Comparison of ENCODE assay signal across 19 cellular contexts in the genomic region with DNA sequence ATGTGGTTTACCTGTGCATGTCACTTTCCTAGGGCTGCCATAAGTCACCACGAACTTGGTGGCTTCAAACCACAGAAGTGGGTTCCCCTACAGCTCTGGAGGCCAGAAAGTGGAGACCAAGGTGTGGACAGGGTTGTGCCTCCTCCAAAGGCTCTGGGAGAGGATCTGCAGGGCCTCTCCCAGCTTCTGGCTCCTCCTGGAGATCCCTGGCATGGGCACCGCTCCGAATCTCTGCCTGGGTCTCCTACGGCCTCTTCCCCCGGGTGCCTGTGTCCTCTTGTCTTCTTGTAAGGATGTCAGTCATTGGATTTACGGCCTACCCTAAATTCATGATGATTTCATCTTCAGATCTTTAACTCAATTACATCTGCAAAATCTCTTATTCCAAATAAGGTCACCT. TPM values are rescaled to one million over a fixed set of nuclear protein-coding genes. Genes with fewer than 3 reads are reported as not detected.
DNase-seq lines count a peak whose midpoint lies in the region; ATAC-seq and TF ChIP-seq lines count a peak whose summit lies in the region.
"Had no signal": no experiment of that assay in that cellular context is flagged by ENCODE, and none has a peak within 500 bp of the region (broad histone marks: within the 10 kb centered on the region; RNA-seq: fewer than 3 reads in every experiment).

No MANE protein-coding gene starts in this region.

- TF ChIP-seq CTCF in activated B cell treated with CpG ODN at 0.5 μM for 24 hours (IDR thresholded peaks at IDR 0.05), result no peak
- TF ChIP-seq CTCF in mesothelial cell of epicardium (IDR thresholded peaks at IDR 0.05; ENCODE audit: unreplicated experiment), result no peak

- no peak overlapping the region for H3K4me3 Mint-ChIP-seq in activated naive CD8-positive, alpha-beta T cell
- H3K4me3 Mint-ChIP-seq in activated naive CD8-positive, alpha-beta T cell treated with anti-CD3 and anti-CD28 coated beads for 36 hours, result no peak overlapping the region
- H3K4me3 Mint-ChIP-seq in activated B cell treated with CpG ODN at 0.5 μM for 24 hours (no peak overlapping the region), mesothelial cell of epicardium (peak overlapping the region; percentile 80)
- H3K4me3 Mint-ChIP-seq in stimulated activated naive CD8-positive, alpha-beta T cell treated with anti-CD3 and anti-CD28 coated beads, Interleukin-15, amount 100 ng/mL, for 72 hours, result peak overlapping the region; percentile 62 to 80

- POLR2A ChIA-PET in activated B cell treated with CpG ODN at 0.5 μM for 24 hours (lab: Charles Lee), result no interaction called here

- H3K27ac Mint-ChIP-seq in activated naive CD8-positive, alpha-beta T cell, result peak overlapping the region; percentile 68
- no peak overlapping the region for H3K27ac Mint-ChIP-seq in activated naive CD8-positive, alpha-beta T cell treated with anti-CD3 and anti-CD28 coated beads for 36 hours
- H3K27ac Mint-ChIP-seq in activated B cell treated with CpG ODN at 0.5 μM for 24 hours (peak overlapping the region; percentile 63), mesothelial cell of epicardium (peak overlapping the region; percentile 100)
- peak overlapping the region in 1 of 2 donors; percentile 89 for H3K27ac Mint-ChIP-seq in stimulated activated naive CD8-positive, alpha-beta T cell treated with anti-CD3 and anti-CD28 coated beads, Interleukin-15, amount 100 ng/mL, for 72 hours

- peaks cover 13% of the 10 kb centered on the region for H3K36me3 Mint-ChIP-seq in activated naive CD8-positive, alpha-beta T cell
- peaks cover 35% of the 10 kb centered on the region for H3K36me3 Mint-ChIP-seq in activated naive CD8-positive, alpha-beta T cell treated with anti-CD3 and anti-CD28 coated beads for 36 hours
- H3K36me3 Mint-ChIP-seq in activated B cell treated with CpG ODN at 0.5 μM for 24 hours (ENCODE audit: low read depth), result peaks cover 17% of the 10 kb centered on the region
- H3K36me3 Mint-ChIP-seq in mesothelial cell of epicardium, result no peaks in the 10 kb centered on the region

- intact Hi-C loops in activated B cell treated with CpG ODN at 0.5 μM for 24 hours (cut with micrococcal nuclease), result loop anchor here (5.0 to 10.0 kb wide), 2 partner anchors 165 to 483 kb away; partner anchors contain the start of genes FLYWCH1 and RNPS1

- no peak for ATAC-seq in activated B cell treated with CpG ODN at 0.5 μM for 24 hours (ENCODE audit: low read depth)
- ATAC-seq in stimulated activated naive CD8-positive, alpha-beta T cell treated with anti-CD3 and anti-CD28 coated beads, Interleukin-15, amount 100 ng/mL, for 72 hours, result no peak
- no peak for ATAC-seq in GM18909 (IDR thresholded peaks at IDR 0.05; ENCODE audit: poor library complexity, unreplicated experiment)
- ATAC-seq: PC-3 had no signal

- peaks cover 25% of the 10 kb centered on the region for H3K4me1 Mint-ChIP-seq in activated naive CD8-positive, alpha-beta T cell (ENCODE audit: low read depth)
- peaks cover 24% of the 10 kb centered on the region for H3K4me1 Mint-ChIP-seq in activated naive CD8-positive, alpha-beta T cell treated with anti-CD3 and anti-CD28 coated beads for 36 hours
- H3K4me1 Mint-ChIP-seq in activated B cell treated with CpG ODN at 0.5 μM for 24 hours, result peaks cover 31% of the 10 kb centered on the region
- peaks cover 28% of the 10 kb centered on the region for H3K4me1 Mint-ChIP-seq in mesothelial cell of epicardium
- H3K4me1 Mint-ChIP-seq in stimulated activated naive CD8-positive, alpha-beta T cell treated with anti-CD3 and anti-CD28 coated beads, Interleukin-15, amount 100 ng/mL, for 72 hours, result peaks cover 38% of the 10 kb centered on the region

- CTCF ChIA-PET in activated B cell treated with CpG ODN at 0.5 μM for 24 hours (lab: Charles Lee), result no interaction called here

- H3K27me3 Mint-ChIP-seq in activated naive CD8-positive, alpha-beta T cell, result no peaks in the 10 kb centered on the region
- no peaks in the 10 kb centered on the region for H3K27me3 Mint-ChIP-seq in activated naive CD8-positive, alpha-beta T cell treated with anti-CD3 and anti-CD28 coated beads for 36 hours
- H3K27me3 Mint-ChIP-seq in activated B cell treated with CpG ODN at 0.5 μM for 24 hours (no peaks in the 10 kb centered on the region), mesothelial cell of epicardium (ENCODE audit: low read depth) (no peaks in the 10 kb centered on the region)
- H3K27me3 Mint-ChIP-seq in stimulated activated naive CD8-positive, alpha-beta T cell treated with anti-CD3 and anti-CD28 coated beads, Interleukin-15, amount 100 ng/mL, for 72 hours, result no peaks in the 10 kb centered on the region

- no peak for DNase-seq in activated naive CD8-positive, alpha-beta T cell treated with anti-CD3 and anti-CD28 coated beads for 36 hours
- no peak for DNase-seq in activated B cell treated with CpG ODN at 0.5 μM for 24 hours
- DNase-seq in mesothelial cell of epicardium (ENCODE audit: low spot score in 2 of 2, unreplicated experiment in 2 of 2), result no peak
- DNase-seq in stimulated activated naive CD8-positive, alpha-beta T cell treated with anti-CD3 and anti-CD28 coated beads, Interleukin-15, amount 100 ng/mL, for 72 hours, result no peak
- no peak for DNase-seq in NCI-H446 (lab: John Stamatoyannopoulos, UW)
- DNase-seq: activated CD4-positive, alpha-beta T cell treated with anti-CD3 and anti-CD28 coated beads, Interleukin-2, amount 50 U/mL, for 4 hours; NCI-H1105; PC-3; sigmoid colon; stimulated activated CD8-positive, alpha-beta memory T cell treated with anti-CD3 and anti-CD28 coated beads, Interleukin-4, amount 100 ng/mL, for 48 hours had no signal

- H3K9me3 Mint-ChIP-seq in activated naive CD8-positive, alpha-beta T cell (ENCODE audit: low read depth), result no peaks in the 10 kb centered on the region
- H3K9me3 Mint-ChIP-seq in activated naive CD8-positive, alpha-beta T cell treated with anti-CD3 and anti-CD28 coated beads for 36 hours, result peaks cover 3% of the 10 kb centered on the region
- H3K9me3 Mint-ChIP-seq in activated B cell treated with CpG ODN at 0.5 μM for 24 hours, result no peaks in the 10 kb centered on the region
- H3K9me3 Mint-ChIP-seq in mesothelial cell of epicardium, result no peaks in the 10 kb centered on the region
- no peaks in the 10 kb centered on the region for H3K9me3 Mint-ChIP-seq in stimulated activated naive CD8-positive, alpha-beta T cell treated with anti-CD3 and anti-CD28 coated beads, Interleukin-15, amount 100 ng/mL, for 72 hours

RNA-seq across cellular contexts. Expression of gene SRRM2, which starts 2.5 kb away (rescaled TPM):
- 100 to 1,000 TPM; 460 to 507 TPM for total RNA-seq in activated naive CD8-positive, alpha-beta T cell treated with anti-CD3 and anti-CD28 coated beads for 36 hours
- 891 and 963 TPM in 2 replicates for total RNA-seq in activated B cell treated with CpG ODN at 0.5 μM for 24 hours
- total RNA-seq in mesothelial cell of epicardium, result 832 to 854 TPM (median 837 TPM) in 3 replicates

RNA-seq across cellular contexts. Expression of gene ELOB, which starts 27.1 kb away (rescaled TPM):
- total RNA-seq in activated naive CD8-positive, alpha-beta T cell treated with anti-CD3 and anti-CD28 coated beads for 36 hours, result 100 to 1,000 TPM; 267 to 291 TPM
- 172 and 190 TPM in 2 replicates for total RNA-seq in activated B cell treated with CpG ODN at 0.5 μM for 24 hours
- total RNA-seq in mesothelial cell of epicardium, result 192 to 200 TPM (median 195 TPM) in 3 replicates

RNA-seq across cellular contexts. Expression of gene PRSS27, which starts 29.9 kb away (rescaled TPM):
- 1 to 10 TPM; 1.9 to 2.0 TPM for total RNA-seq in activated naive CD8-positive, alpha-beta T cell treated with anti-CD3 and anti-CD28 coated beads for 36 hours
- 1.5 and 1.8 TPM in 2 replicates for total RNA-seq in activated B cell treated with CpG ODN at 0.5 μM for 24 hours
- 7.5 to 7.7 TPM (median 7.6 TPM) in 3 replicates for total RNA-seq in mesothelial cell of epicardium

RNA-seq across cellular contexts. Expression of gene PRSS33, which starts 37.4 kb away (rescaled TPM):
- under 1 TPM; 0.40 to 0.54 TPM for total RNA-seq in activated naive CD8-positive, alpha-beta T cell treated with anti-CD3 and anti-CD28 coated beads for 36 hours
- total RNA-seq in activated B cell treated with CpG ODN at 0.5 μM for 24 hours (not detected in 2 replicates), mesothelial cell of epicardium (not detected in 3 replicates)
- total RNA-seq: glomerular endothelial cell, H1, kidney epithelial cell, myocyte, NCI-H460, sigmoid colon, vagina had no signal

RNA-seq across cellular contexts. Expression of gene PRSS41, which starts 48.3 kb away (rescaled TPM):
- total RNA-seq in activated naive CD8-positive, alpha-beta T cell treated with anti-CD3 and anti-CD28 coated beads for 36 hours, result not detected
- total RNA-seq in activated B cell treated with CpG ODN at 0.5 μM for 24 hours, result not detected in 2 replicates
- total RNA-seq in mesothelial cell of epicardium, result not detected in 3 replicates
- total RNA-seq: glomerular endothelial cell, H1, kidney epithelial cell, myocyte, NCI-H460, PC-3, sigmoid colon, temporal lobe, vagina had no signal

Comparison
In these comparisons a context has a peak if more than half of its experiments do, and no peak if none do; other contexts are left out.
1. H3K4me3 Mint-ChIP-seq: peak in mesothelial cell of epicardium (single experiment) and stimulated activated naive CD8-positive, alpha-beta T cell treated with anti-CD3 and anti-CD28 coated beads, Interleukin-15, amount 100 ng/mL, for 72 hours (2 of 2); none in activated naive CD8-positive, alpha-beta T cell (single experiment), activated naive CD8-positive, alpha-beta T cell treated with anti-CD3 and anti-CD28 coated beads for 36 hours (single experiment) and activated B cell treated with CpG ODN at 0.5 μM for 24 hours (single experiment).